8 cellular contexts compared by ENCODE assay signal in genomic region chr11:120801801-120802689, GRCh38.
A peak's percentile ranks its signal among the peaks of the same experiment; 100 is the strongest.
DNase-seq lines count a peak whose midpoint lies in the region; ATAC-seq and TF ChIP-seq lines count a peak whose summit lies in the region.
"Had no signal": no experiment of that assay in that cellular context is flagged by ENCODE, and none has a peak within 500 bp of the region (broad histone marks: within the 10 kb centered on the region; RNA-seq: fewer than 3 reads in every experiment).

No MANE protein-coding gene starts in this region.

- ATAC-seq in GM18909 (IDR thresholded peaks at IDR 0.05; ENCODE audit: poor library complexity, unreplicated experiment): no peak

- no peak overlapping the region for H3K27ac Mint-ChIP-seq in brain

- TF ChIP-seq CTCF in LNCAP (IDR thresholded peaks at IDR 0.05) (peak; percentile 92), brain (conservative IDR thresholded peaks at IDR 0.05) (peak; percentile 82 to 93)

- H3K36me3 Mint-ChIP-seq in brain: no peaks in the 10 kb centered on the region

- no peak overlapping the region for H3K4me3 Mint-ChIP-seq in brain
- H3K4me3 Mint-ChIP-seq: central memory CD8-positive, alpha-beta T cell had no signal

- H3K9me3 Mint-ChIP-seq in brain: no peaks in the 10 kb centered on the region
- H3K9me3 Mint-ChIP-seq: central memory CD8-positive, alpha-beta T cell had no signal

- H3K4me1 Mint-ChIP-seq in brain: peaks cover 16% of the 10 kb centered on the region

- peak; percentile 12 for DNase-seq in GM04504 (ENCODE audit: low read depth)
- DNase-seq in SW480 (ENCODE audit: low spot score): peak; percentile 68
- peak; percentile 59 for DNase-seq in iris pigment epithelial cell (ENCODE audit: low read depth)
- DNase-seq in stimulated activated CD4-positive, alpha-beta T cell treated with anti-CD3 and anti-CD28 coated beads, Interleukin-15, amount 100 ng/mL, for 24 hours: peak; percentile 67

- H3K27me3 Mint-ChIP-seq in brain: no peaks in the 10 kb centered on the region

Comparison
In these comparisons a context has a peak if more than half of its experiments do, and no peak if none do; other contexts are left out.
1. DNase-seq: peak in every context shown above with its lines; median percentile 68 in SW480; 67 in stimulated activated CD4-positive, alpha-beta T cell treated with anti-CD3 and anti-CD28 coated beads, Interleukin-15, amount 100 ng/mL, for 24 hours; 59 in iris pigment epithelial cell; 12 in GM04504.